ENCODE assay signal across 1 cellular context in the genomic region with DNA sequence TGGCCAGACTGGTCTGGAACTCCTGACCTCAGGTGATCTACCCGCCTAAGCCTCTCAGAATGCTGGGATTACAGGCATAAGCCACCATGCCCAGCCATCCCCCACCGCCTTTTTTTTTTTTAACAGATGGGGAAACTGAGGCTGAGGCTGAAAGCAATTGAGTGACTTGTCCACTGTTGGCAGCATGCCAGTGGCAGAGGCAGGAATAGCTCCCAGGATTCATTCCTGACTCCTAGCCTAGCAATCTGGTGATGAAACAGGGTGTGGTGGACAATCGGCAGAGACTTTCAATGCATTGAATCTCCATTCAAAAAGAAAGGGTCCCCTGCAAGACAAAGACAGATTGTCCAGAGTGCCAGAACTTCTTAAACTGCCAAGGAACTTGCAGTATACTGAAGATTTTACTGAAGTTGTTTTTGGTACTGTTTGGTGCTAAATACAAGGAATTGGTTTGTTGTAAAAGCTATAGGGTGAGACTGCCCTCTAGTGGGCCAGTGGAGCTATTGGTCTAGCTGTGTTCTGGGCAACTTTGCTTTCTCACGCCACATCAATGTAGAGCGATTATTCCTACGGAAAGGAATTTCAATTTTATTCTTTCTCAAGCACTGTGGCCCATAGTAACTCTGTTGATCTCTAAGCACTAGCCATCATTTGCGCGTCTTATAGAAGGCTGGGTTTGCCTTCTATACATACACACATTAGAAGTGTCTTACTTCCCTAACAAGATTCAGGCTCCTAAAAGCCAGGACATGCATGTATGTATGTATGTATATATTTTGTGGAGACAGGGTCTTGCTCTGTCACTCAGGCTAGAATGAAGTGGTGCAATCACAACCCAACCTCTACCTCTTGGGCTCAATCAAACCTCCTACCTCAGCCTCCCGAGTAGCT.
TF ChIP-seq lines count a peak whose summit lies in the region.

No MANE protein-coding gene starts in this region.

TF ChIP-seq in GM12878, 131 proteins besides CTCF, POLR2A, EP300 and RAD21 (continued from another document):
- TF ChIP-seq HDAC6 (IDR thresholded peaks at IDR 0.05; ENCODE audit: unreplicated experiment), result no peak
- TF ChIP-seq PAX8 (IDR thresholded peaks at IDR 0.05), result no peak
- no peak for TF ChIP-seq BHLHE40 (IDR thresholded peaks at IDR 0.05; ENCODE audit: borderline replicate concordance in 1 of 2, low read depth in 2 of 2, low read length in 1 of 2)
- no peak for TF ChIP-seq TCF12 (IDR thresholded peaks at IDR 0.05; ENCODE audit: low read depth, low read length)
- no peak for TF ChIP-seq CBX5 (IDR thresholded peaks at IDR 0.05; ENCODE audit: low read depth)
- TF ChIP-seq, protein P1, sequence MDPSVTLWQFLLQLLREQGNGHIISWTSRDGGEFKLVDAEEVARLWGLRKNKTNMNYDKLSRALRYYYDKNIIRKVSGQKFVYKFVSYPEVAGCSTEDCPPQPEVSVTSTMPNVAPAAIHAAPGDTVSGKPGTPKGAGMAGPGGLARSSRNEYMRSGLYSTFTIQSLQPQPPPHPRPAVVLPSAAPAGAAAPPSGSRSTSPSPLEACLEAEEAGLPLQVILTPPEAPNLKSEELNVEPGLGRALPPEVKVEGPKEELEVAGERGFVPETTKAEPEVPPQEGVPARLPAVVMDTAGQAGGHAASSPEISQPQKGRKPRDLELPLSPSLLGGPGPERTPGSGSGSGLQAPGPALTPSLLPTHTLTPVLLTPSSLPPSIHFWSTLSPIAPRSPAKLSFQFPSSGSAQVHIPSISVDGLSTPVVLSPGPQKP (IDR thresholded peaks at IDR 0.05; ENCODE audit: low read depth, low read length), result no peak
- TF ChIP-seq HDAC2 (IDR thresholded peaks at IDR 0.05), result no peak
- TF ChIP-seq ETV6 (conservative IDR thresholded peaks at IDR 0.05 in 1 of 2, IDR thresholded peaks at IDR 0.05 in 1 of 2; ENCODE audit: borderline replicate concordance in 1 of 2, low read depth in 1 of 2), result no peak
- TF ChIP-seq SMC3 (IDR thresholded peaks at IDR 0.05; ENCODE audit: borderline replicate concordance, low read length), result peak; percentile 97
- no peak for TF ChIP-seq FOXK2 (IDR thresholded peaks at IDR 0.05)
- no peak for TF ChIP-seq TAF1 (IDR thresholded peaks at IDR 0.05; ENCODE audit: borderline replicate concordance, low read depth, low read length)
- TF ChIP-seq, protein P2, sequence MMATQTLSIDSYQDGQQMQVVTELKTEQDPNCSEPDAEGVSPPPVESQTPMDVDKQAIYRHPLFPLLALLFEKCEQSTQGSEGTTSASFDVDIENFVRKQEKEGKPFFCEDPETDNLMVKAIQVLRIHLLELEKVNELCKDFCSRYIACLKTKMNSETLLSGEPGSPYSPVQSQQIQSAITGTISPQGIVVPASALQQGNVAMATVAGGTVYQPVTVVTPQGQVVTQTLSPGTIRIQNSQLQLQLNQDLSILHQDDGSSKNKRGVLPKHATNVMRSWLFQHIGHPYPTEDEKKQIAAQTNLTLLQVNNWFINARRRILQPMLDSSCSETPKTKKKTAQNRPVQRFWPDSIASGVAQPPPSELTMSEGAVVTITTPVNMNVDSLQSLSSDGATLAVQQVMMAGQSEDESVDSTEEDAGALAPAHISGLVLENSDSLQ (IDR thresholded peaks at IDR 0.05), result no peak
- TF ChIP-seq NFXL1 (IDR thresholded peaks at IDR 0.05; ENCODE audit: borderline replicate concordance), result no peak
- no peak for TF ChIP-seq HCFC1 (IDR thresholded peaks at IDR 0.05; ENCODE audit: low read length)
- no peak for TF ChIP-seq BMI1 (IDR thresholded peaks at IDR 0.05; ENCODE audit: borderline replicate concordance)
- TF ChIP-seq IKZF1 (conservative IDR thresholded peaks at IDR 0.05), result peak; percentile 30; the same call in 1 of the 2 replicates
- TF ChIP-seq, protein P3, sequence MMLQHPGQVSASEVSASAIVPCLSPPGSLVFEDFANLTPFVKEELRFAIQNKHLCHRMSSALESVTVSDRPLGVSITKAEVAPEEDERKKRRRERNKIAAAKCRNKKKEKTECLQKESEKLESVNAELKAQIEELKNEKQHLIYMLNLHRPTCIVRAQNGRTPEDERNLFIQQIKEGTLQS (IDR thresholded peaks at IDR 0.05; ENCODE audit: borderline replicate concordance, extremely low read depth, low read depth, low read length), result no peak
- TF ChIP-seq, protein P4, sequence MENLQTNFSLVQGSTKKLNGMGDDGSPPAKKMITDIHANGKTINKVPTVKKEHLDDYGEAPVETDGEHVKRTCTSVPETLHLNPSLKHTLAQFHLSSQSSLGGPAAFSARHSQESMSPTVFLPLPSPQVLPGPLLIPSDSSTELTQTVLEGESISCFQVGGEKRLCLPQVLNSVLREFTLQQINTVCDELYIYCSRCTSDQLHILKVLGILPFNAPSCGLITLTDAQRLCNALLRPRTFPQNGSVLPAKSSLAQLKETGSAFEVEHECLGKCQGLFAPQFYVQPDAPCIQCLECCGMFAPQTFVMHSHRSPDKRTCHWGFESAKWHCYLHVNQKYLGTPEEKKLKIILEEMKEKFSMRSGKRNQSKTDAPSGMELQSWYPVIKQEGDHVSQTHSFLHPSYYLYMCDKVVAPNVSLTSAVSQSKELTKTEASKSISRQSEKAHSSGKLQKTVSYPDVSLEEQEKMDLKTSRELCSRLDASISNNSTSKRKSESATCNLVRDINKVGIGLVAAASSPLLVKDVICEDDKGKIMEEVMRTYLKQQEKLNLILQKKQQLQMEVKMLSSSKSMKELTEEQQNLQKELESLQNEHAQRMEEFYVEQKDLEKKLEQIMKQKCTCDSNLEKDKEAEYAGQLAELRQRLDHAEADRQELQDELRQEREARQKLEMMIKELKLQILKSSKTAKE (IDR thresholded peaks at IDR 0.05; ENCODE audit: low read depth, poor library complexity, severe bottlenecking), result peak; percentile 54
- peak; percentile 10 for TF ChIP-seq RELA (IDR thresholded peaks at IDR 0.05; ENCODE audit: borderline replicate concordance, partially characterized antibody)
- no peak for TF ChIP-seq SIX5 (IDR thresholded peaks at IDR 0.05; ENCODE audit: low read depth, low read length, severe bottlenecking)
- TF ChIP-seq SPI1 (IDR thresholded peaks at IDR 0.05; ENCODE audit: borderline replicate concordance, insufficient read depth, low read depth, low read length), result no peak
- TF ChIP-seq CEBPB (IDR thresholded peaks at IDR 0.05; ENCODE audit: borderline replicate concordance in 1 of 2, low read depth in 2 of 2, low read length in 2 of 2), result no peak
- TF ChIP-seq, protein P5, sequence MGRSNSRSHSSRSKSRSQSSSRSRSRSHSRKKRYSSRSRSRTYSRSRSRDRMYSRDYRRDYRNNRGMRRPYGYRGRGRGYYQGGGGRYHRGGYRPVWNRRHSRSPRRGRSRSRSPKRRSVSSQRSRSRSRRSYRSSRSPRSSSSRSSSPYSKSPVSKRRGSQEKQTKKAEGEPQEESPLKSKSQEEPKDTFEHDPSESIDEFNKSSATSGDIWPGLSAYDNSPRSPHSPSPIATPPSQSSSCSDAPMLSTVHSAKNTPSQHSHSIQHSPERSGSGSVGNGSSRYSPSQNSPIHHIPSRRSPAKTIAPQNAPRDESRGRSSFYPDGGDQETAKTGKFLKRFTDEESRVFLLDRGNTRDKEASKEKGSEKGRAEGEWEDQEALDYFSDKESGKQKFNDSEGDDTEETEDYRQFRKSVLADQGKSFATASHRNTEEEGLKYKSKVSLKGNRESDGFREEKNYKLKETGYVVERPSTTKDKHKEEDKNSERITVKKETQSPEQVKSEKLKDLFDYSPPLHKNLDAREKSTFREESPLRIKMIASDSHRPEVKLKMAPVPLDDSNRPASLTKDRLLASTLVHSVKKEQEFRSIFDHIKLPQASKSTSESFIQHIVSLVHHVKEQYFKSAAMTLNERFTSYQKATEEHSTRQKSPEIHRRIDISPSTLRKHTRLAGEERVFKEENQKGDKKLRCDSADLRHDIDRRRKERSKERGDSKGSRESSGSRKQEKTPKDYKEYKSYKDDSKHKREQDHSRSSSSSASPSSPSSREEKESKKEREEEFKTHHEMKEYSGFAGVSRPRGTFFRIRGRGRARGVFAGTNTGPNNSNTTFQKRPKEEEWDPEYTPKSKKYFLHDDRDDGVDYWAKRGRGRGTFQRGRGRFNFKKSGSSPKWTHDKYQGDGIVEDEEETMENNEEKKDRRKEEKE (IDR thresholded peaks at IDR 0.05), result no peak
- TF ChIP-seq NR2C2 (IDR thresholded peaks at IDR 0.05; ENCODE audit: borderline replicate concordance, control insufficient read depth, insufficient read length, low read depth), result no peak
- peak; percentile 65; the same call in 1 of the 2 replicates for TF ChIP-seq YY1 (IDR thresholded peaks at IDR 0.05; ENCODE audit: low read depth, low read length)
- no peak for TF ChIP-seq FOXM1 (IDR thresholded peaks at IDR 0.05; ENCODE audit: low read depth, low read length)
- no peak for TF ChIP-seq ZNF207 (IDR thresholded peaks at IDR 0.05; ENCODE audit: borderline replicate concordance)
- TF ChIP-seq PML (IDR thresholded peaks at IDR 0.05; ENCODE audit: low read length), result no peak
- TF ChIP-seq, protein P6, sequence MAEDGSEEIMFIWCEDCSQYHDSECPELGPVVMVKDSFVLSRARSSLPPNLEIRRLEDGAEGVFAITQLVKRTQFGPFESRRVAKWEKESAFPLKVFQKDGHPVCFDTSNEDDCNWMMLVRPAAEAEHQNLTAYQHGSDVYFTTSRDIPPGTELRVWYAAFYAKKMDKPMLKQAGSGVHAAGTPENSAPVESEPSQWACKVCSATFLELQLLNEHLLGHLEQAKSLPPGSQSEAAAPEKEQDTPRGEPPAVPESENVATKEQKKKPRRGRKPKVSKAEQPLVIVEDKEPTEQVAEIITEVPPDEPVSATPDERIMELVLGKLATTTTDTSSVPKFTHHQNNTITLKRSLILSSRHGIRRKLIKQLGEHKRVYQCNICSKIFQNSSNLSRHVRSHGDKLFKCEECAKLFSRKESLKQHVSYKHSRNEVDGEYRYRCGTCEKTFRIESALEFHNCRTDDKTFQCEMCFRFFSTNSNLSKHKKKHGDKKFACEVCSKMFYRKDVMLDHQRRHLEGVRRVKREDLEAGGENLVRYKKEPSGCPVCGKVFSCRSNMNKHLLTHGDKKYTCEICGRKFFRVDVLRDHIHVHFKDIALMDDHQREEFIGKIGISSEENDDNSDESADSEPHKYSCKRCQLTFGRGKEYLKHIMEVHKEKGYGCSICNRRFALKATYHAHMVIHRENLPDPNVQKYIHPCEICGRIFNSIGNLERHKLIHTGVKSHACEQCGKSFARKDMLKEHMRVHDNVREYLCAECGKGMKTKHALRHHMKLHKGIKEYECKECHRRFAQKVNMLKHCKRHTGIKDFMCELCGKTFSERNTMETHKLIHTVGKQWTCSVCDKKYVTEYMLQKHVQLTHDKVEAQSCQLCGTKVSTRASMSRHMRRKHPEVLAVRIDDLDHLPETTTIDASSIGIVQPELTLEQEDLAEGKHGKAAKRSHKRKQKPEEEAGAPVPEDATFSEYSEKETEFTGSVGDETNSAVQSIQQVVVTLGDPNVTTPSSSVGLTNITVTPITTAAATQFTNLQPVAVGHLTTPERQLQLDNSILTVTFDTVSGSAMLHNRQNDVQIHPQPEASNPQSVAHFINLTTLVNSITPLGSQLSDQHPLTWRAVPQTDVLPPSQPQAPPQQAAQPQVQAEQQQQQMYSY (CRISPR knock-in tag; IDR thresholded peaks at IDR 0.05), result no peak
